ENCODE assay signal across 17 cellular contexts in genomic region chr5:40276426-40277102, GRCh38.
DNase-seq lines count a peak whose midpoint lies in the region; ATAC-seq and TF ChIP-seq lines count a peak whose summit lies in the region.
"Had no signal": no experiment of that assay in that cellular context is flagged by ENCODE, and none has a peak within 500 bp of the region (broad histone marks: within the 10 kb centered on the region; RNA-seq: fewer than 3 reads in every experiment).

No MANE protein-coding gene starts in this region.

- H3K4me1 Mint-ChIP-seq in activated T-cell treated with anti-CD3 and anti-CD28 coated beads, Interleukin-2, amount 50 U/mL, for 4 hours (ENCODE audit: low read depth), result peaks cover 41% of the 10 kb centered on the region
- H3K4me1 Mint-ChIP-seq in stimulated activated effector memory CD8-positive, alpha-beta T cell treated with anti-CD3 and anti-CD28 coated beads, Interleukin-12 subunit alpha, Interleukin-12 subunit beta, amount 100 ng/mL, for 72 hours, result peaks cover 48% of the 10 kb centered on the region

- H3K4me3 Mint-ChIP-seq in activated T-cell treated with anti-CD3 and anti-CD28 coated beads, Interleukin-2, amount 50 U/mL, for 4 hours, result peak overlapping the region; percentile 3
- H3K4me3 Mint-ChIP-seq in stimulated activated effector memory CD8-positive, alpha-beta T cell treated with anti-CD3 and anti-CD28 coated beads, Interleukin-12 subunit alpha, Interleukin-12 subunit beta, amount 100 ng/mL, for 72 hours, result peak overlapping the region; percentile 36
- H3K4me3 Mint-ChIP-seq: dendritic cell treated with granulocyte-macrophage colony-stimulating factor and Interleukin-4, amounts not matched to agents 40 ng/mL and 50 ng/mL, for 4 days had no signal

- peak; percentile 16 to 31 for ATAC-seq in activated T-cell treated with anti-CD3 and anti-CD28 coated beads, Interleukin-2, amount 50 U/mL, for 4 hours
- ATAC-seq in HG02610 (IDR thresholded peaks at IDR 0.05; ENCODE audit: unreplicated experiment) (peak; percentile 5), PC-3 (peak; percentile 51; the same call in 1 of the 2 replicates)
- peak; percentile 19 for ATAC-seq in stimulated activated effector memory CD8-positive, alpha-beta T cell treated with anti-CD3 and anti-CD28 coated beads, Interleukin-12 subunit alpha, Interleukin-12 subunit beta, amount 100 ng/mL, for 72 hours

- H3K9me3 ChIP-seq in PC-3 (ENCODE audit: low read length), result no peaks in the 10 kb centered on the region
- H3K9me3 ChIP-seq in WERI-Rb-1 (ENCODE audit: severe bottlenecking), result no peaks in the 10 kb centered on the region
- H3K9me3 ChIP-seq in adrenal gland (replicated peaks in 1 of 3), result no peaks in the 10 kb centered on the region
- H3K9me3 ChIP-seq: SJSA1, vagina had no signal

- no peaks in the 10 kb centered on the region for H3K27me3 Mint-ChIP-seq in activated T-cell treated with anti-CD3 and anti-CD28 coated beads, Interleukin-2, amount 50 U/mL, for 4 hours (ENCODE audit: low read depth)
- H3K27me3 Mint-ChIP-seq: dendritic cell treated with granulocyte-macrophage colony-stimulating factor and Interleukin-4, amounts not matched to agents 40 ng/mL and 50 ng/mL, for 4 days; IgD-negative memory B cell had no signal

- no peaks in the 10 kb centered on the region for H3K36me3 Mint-ChIP-seq in activated T-cell treated with anti-CD3 and anti-CD28 coated beads, Interleukin-2, amount 50 U/mL, for 4 hours (ENCODE audit: insufficient read depth)
- H3K36me3 Mint-ChIP-seq in stimulated activated effector memory CD8-positive, alpha-beta T cell treated with anti-CD3 and anti-CD28 coated beads, Interleukin-12 subunit alpha, Interleukin-12 subunit beta, amount 100 ng/mL, for 72 hours, result peaks cover 6% of the 10 kb centered on the region
- H3K36me3 Mint-ChIP-seq: immature natural killer cell had no signal

- no peaks in the 10 kb centered on the region for H4K20me1 ChIP-seq in PC-3 (ENCODE audit: low read length)

- no peaks in the 10 kb centered on the region for H3K79me2 ChIP-seq in PC-3 (ENCODE audit: low read length)

- TF ChIP-seq CTCF in PC-3 (conservative IDR thresholded peaks at IDR 0.05; ENCODE audit: low read depth, low read length) (no peak), WERI-Rb-1 (IDR thresholded peaks at IDR 0.05; ENCODE audit: low read depth, low read length) (no peak), adrenal gland (IDR thresholded peaks at IDR 0.05) (no peak)

- no peak overlapping the region for H3K27ac ChIP-seq in PC-3 (ENCODE audit: low read length)
- H3K27ac ChIP-seq in WERI-Rb-1, result no peak overlapping the region
- H3K27ac ChIP-seq in adrenal gland, result no peak overlapping the region
- H3K27ac ChIP-seq: SJSA1, vagina had no signal

- no peaks in the 10 kb centered on the region for H3K9me3 Mint-ChIP-seq in activated T-cell treated with anti-CD3 and anti-CD28 coated beads, Interleukin-2, amount 50 U/mL, for 4 hours
- no peaks in the 10 kb centered on the region for H3K9me3 Mint-ChIP-seq in stimulated activated effector memory CD8-positive, alpha-beta T cell treated with anti-CD3 and anti-CD28 coated beads, Interleukin-12 subunit alpha, Interleukin-12 subunit beta, amount 100 ng/mL, for 72 hours
- H3K9me3 Mint-ChIP-seq: dendritic cell treated with granulocyte-macrophage colony-stimulating factor and Interleukin-4, amounts not matched to agents 40 ng/mL and 50 ng/mL, for 4 days; immature natural killer cell had no signal

- no peaks in the 10 kb centered on the region for H3F3A ChIP-seq in PC-3 (ENCODE audit: low read length, unreplicated experiment)

- TF ChIP-seq POLR2A in adrenal gland (IDR thresholded peaks at IDR 0.05), result no peak

- no peaks in the 10 kb centered on the region for H3K9me2 ChIP-seq in PC-3 (replicated peaks; ENCODE audit: low read length)

- POLR2A ChIA-PET in PC-3 (lab: Charles Lee; ENCODE audit: unreplicated experiment), result no interaction called here

- peak overlapping the region; percentile 83 for H3K27ac Mint-ChIP-seq in stimulated activated effector memory CD8-positive, alpha-beta T cell treated with anti-CD3 and anti-CD28 coated beads, Interleukin-12 subunit alpha, Interleukin-12 subunit beta, amount 100 ng/mL, for 72 hours
- H3K27ac Mint-ChIP-seq: dendritic cell treated with granulocyte-macrophage colony-stimulating factor and Interleukin-4, amounts not matched to agents 40 ng/mL and 50 ng/mL, for 4 days had no signal

- H3K4me2 ChIP-seq in PC-3 (ENCODE audit: low read length), result no peak overlapping the region

- H3K4me1 ChIP-seq in PC-3 (ENCODE audit: insufficient read depth, low read length) (peaks cover 7% of the 10 kb centered on the region; the same call in 1 of the 2 replicates), adrenal gland (replicated peaks in 1 of 2) (peaks cover 0 to 8% of the 10 kb centered on the region in 2 donors)
- H3K4me1 ChIP-seq: vagina had no signal

- H3K4me3 ChIP-seq in PC-3 (ENCODE audit: low read length) (no peak overlapping the region), WERI-Rb-1 (ENCODE audit: low read depth, low read length) (no peak overlapping the region), adrenal gland (no peak overlapping the region)
- H3K4me3 ChIP-seq: SJSA1, vagina had no signal

- intact Hi-C loops in PC-3 (cut with micrococcal nuclease) (no loop called here), adrenal gland (cut with DNase I) (no loop called here)

- DNase-seq in activated T-cell treated with anti-CD3 and anti-CD28 coated beads, Interleukin-2, amount 50 U/mL, for 4 hours, result no peak
- no peak for DNase-seq in activated T-cell treated with anti-CD3 and anti-CD28 coated beads for 4 hours
- peak; percentile 39 for DNase-seq in PC-3
- DNase-seq in stimulated activated effector memory CD8-positive, alpha-beta T cell treated with anti-CD3 and anti-CD28 coated beads, Interleukin-12 subunit alpha, Interleukin-12 subunit beta, amount 100 ng/mL, for 72 hours (ENCODE audit: low spot score in 2 of 2), result peak in 1 of 2 donors; percentile 57
- no peak for DNase-seq in WERI-Rb-1
- DNase-seq in adrenal gland, result no peak
- DNase-seq in GOT3 (lab: John Stamatoyannopoulos, UW), result no peak
- DNase-seq: amniotic stem cell, DMS 273 treated with DMSO at 0.1 percent for 48 hours, immature natural killer cell, midbrain, NCI-H187 treated with DMSO at 0.1 percent for 48 hours had no signal

- H2AFZ ChIP-seq in PC-3 (ENCODE audit: low read length), result no peak overlapping the region

- CTCF ChIA-PET in PC-3 (lab: Charles Lee), result no interaction called here

- no TSS peak for BruUV-seq in PC-3 (replicated peaks; lab: Mats Ljungman, UMichigan)

- WGBS in adrenal gland, 4 donors, result 76 to 87% (median 84%) methylated on average over 5 of the region's 5 CpGs

- H3K27me3 ChIP-seq in PC-3 (ENCODE audit: low read length), result no peaks in the 10 kb centered on the region
- no peaks in the 10 kb centered on the region for H3K27me3 ChIP-seq in WERI-Rb-1 (ENCODE audit: insufficient read depth, low read depth, severe bottlenecking)
- H3K27me3 ChIP-seq in adrenal gland, result no peaks in the 10 kb centered on the region
- H3K27me3 ChIP-seq: SJSA1, vagina had no signal

- H3K36me3 ChIP-seq in PC-3 (ENCODE audit: low read depth, low read length) (no peaks in the 10 kb centered on the region), WERI-Rb-1 (no peaks in the 10 kb centered on the region), adrenal gland (replicated peaks in 1 of 2) (no peaks in the 10 kb centered on the region)
- H3K36me3 ChIP-seq: SJSA1, vagina had no signal

- H3K9ac ChIP-seq in PC-3 (ENCODE audit: low read length), result no peak overlapping the region
